9 cellular contexts compared by ENCODE assay signal in genomic region chr2:233384811-233385488, GRCh38. TPM values are rescaled to one million over a fixed set of nuclear protein-coding genes. Genes with fewer than 3 reads are reported as not detected.
DNase-seq lines count a peak whose midpoint lies in the region; ATAC-seq, FAIRE-seq and TF ChIP-seq lines count a peak whose summit lies in the region.
"Had no signal": no experiment of that assay in that cellular context is flagged by ENCODE, and none has a peak within 500 bp of the region (broad histone marks: within the 10 kb centered on the region; RNA-seq: fewer than 3 reads in every experiment).

No MANE protein-coding gene starts in this region.

- H2AFZ ChIP-seq in PC-9: no peak overlapping the region

- peak overlapping the region; percentile 28 to 76 (median 55); a peak in 20 of 22 replicates for H3K9ac ChIP-seq in BLaER1 treated with 17β-estradiol and CSF1 and Interleukin-3, amounts not matched to agents 10 nM and 100 nM

- no peaks in the 10 kb centered on the region for H3K9me3 Mint-ChIP-seq in memory B cell
- no peaks in the 10 kb centered on the region for H3K9me3 Mint-ChIP-seq in HFFc6

- peaks cover 85% of the 10 kb centered on the region for H3K79me2 ChIP-seq in PC-9 (ENCODE audit: low read depth)

- H3K36me3 Mint-ChIP-seq in memory B cell (peaks cover 3% of the 10 kb centered on the region), HFFc6 (ENCODE audit: low read depth) (no peaks in the 10 kb centered on the region)

- peaks cover 0 to 11% (median 0%) of the 10 kb centered on the region in 11 experiments; a peak in 6 of 22 replicates for H3K9me3 ChIP-seq in BLaER1 treated with 17β-estradiol and CSF1 and Interleukin-3, amounts not matched to agents 10 nM and 100 nM (replicated peaks in 1 of 11)
- no peaks in the 10 kb centered on the region for H3K9me3 ChIP-seq in PC-9 (ENCODE audit: insufficient read depth, low read depth)

- no peak for TF ChIP-seq CTCF in PC-9 (conservative IDR thresholded peaks at IDR 0.05)
- TF ChIP-seq CTCF in HFFc6 (IDR thresholded peaks at IDR 0.05): no peak

- CTCF ChIA-PET in PC-9 (lab: Charles Lee): no interaction called here

- no peaks in the 10 kb centered on the region for H3K9me2 ChIP-seq in PC-9 (ENCODE audit: insufficient read depth)

- H3K4me3 ChIP-seq in BLaER1 treated with 17β-estradiol and CSF1 and Interleukin-3, amounts not matched to agents 10 nM and 100 nM: peak overlapping the region in 6 of 10 experiments; percentile 0 to 44 (median 22); a peak in 9 of 20 replicates
- H3K4me3 ChIP-seq in PC-9: no peak overlapping the region

- peaks cover 73 to 100% (median 100%) of the 10 kb centered on the region in 11 experiments; a peak in 21 of 22 replicates for H4K20me1 ChIP-seq in BLaER1 treated with 17β-estradiol and CSF1 and Interleukin-3, amounts not matched to agents 10 nM and 100 nM
- H4K20me1 ChIP-seq in PC-9 (ENCODE audit: insufficient read depth): peaks cover 38% of the 10 kb centered on the region

- ATAC-seq in GM21528 (IDR thresholded peaks at IDR 0.05; ENCODE audit: low FRiP score, unreplicated experiment) (peak; percentile 7), memory B cell (ENCODE audit: low read depth) (no peak)

- H3K27ac Mint-ChIP-seq in memory B cell (peak overlapping the region; percentile 81), HFFc6 (no peak overlapping the region; the same call in 1 of the 2 replicates)

- peaks cover 21% of the 10 kb centered on the region for H3F3A ChIP-seq in PC-9 (ENCODE audit: insufficient read depth, low read depth)

- peaks cover 79 to 100% (median 85%) of the 10 kb centered on the region in 10 experiments for H3K4me1 ChIP-seq in BLaER1 treated with 17β-estradiol and CSF1 and Interleukin-3, amounts not matched to agents 10 nM and 100 nM
- H3K4me1 ChIP-seq in PC-9 (replicated peaks; ENCODE audit: insufficient read depth): peaks cover 55% of the 10 kb centered on the region

- FAIRE-seq in GM19239 (lab: Jason Lieb, UNC): no peak

- intact Hi-C loops in PC-9 (cut with micrococcal nuclease; ENCODE audit: unreplicated experiment): no loop called here

- peak overlapping the region; percentile 73 to 97 (median 91) for H3K4me2 ChIP-seq in BLaER1 treated with 17β-estradiol and CSF1 and Interleukin-3, amounts not matched to agents 10 nM and 100 nM
- H3K4me2 ChIP-seq in PC-9: peak overlapping the region; percentile 58

- POLR2A ChIA-PET in PC-9 (lab: Charles Lee; ENCODE audit: unreplicated experiment): interaction anchor here (0.6 to 0.7 kb wide), 3 partner anchors 17 to 37 kb away, joined by 3 to 6 read pairs (median 3); no protein-coding TSS in a partner anchor

- H3K27me3 ChIP-seq in BLaER1 treated with 17β-estradiol and CSF1 and Interleukin-3, amounts not matched to agents 10 nM and 100 nM: no peaks in the 10 kb centered on the region
- no peaks in the 10 kb centered on the region for H3K27me3 ChIP-seq in PC-9 (ENCODE audit: insufficient read depth, low read depth)

- H3K4me1 Mint-ChIP-seq in memory B cell (peaks cover 59% of the 10 kb centered on the region), HFFc6 (ENCODE audit: low read depth) (peaks cover 35% of the 10 kb centered on the region)

- peaks cover 14 to 91% (median 63%) of the 10 kb centered on the region in 11 experiments for H3K36me3 ChIP-seq in BLaER1 treated with 17β-estradiol and CSF1 and Interleukin-3, amounts not matched to agents 10 nM and 100 nM
- H3K36me3 ChIP-seq in PC-9 (ENCODE audit: low read depth): 0 out of 2 replicates have a peak, but pooled peaks cover 5% of the 10 kb centered on the region

- no TSS peak for BruUV-seq in PC-9 (replicated peaks; lab: Mats Ljungman, UMichigan)

- H3K4me3 Mint-ChIP-seq in memory B cell (peak overlapping the region; percentile 59), HFFc6 (no peak overlapping the region)

- H3K27me3 Mint-ChIP-seq in memory B cell: no peaks in the 10 kb centered on the region
- H3K27me3 Mint-ChIP-seq in HFFc6 (ENCODE audit: insufficient read depth): no peaks in the 10 kb centered on the region; the same call in 1 of the 2 replicates

- DNase-seq in PC-9: peak; percentile 37 to 81
- DNase-seq in memory B cell (ENCODE audit: low spot score in 2 of 2): no peak
- no peak for DNase-seq in GM19239 (ENCODE audit: insufficient read length, low spot score)
- DNase-seq in stimulated activated CD4-positive, alpha-beta T cell treated with anti-CD3 and anti-CD28 coated beads, Interleukin-15, amount 100 ng/mL, for 24 hours: no peak
- no peak for DNase-seq in iPS-NIHi11 (ENCODE audit: low spot score)
- DNase-seq in HFFc6: no peak
- DNase-seq: stimulated activated CD4-positive, alpha-beta T cell treated with anti-CD3 and anti-CD28 coated beads, Interleukin-1b, Interleukin-23, amount 100 ng/mL, for 48 hours had no signal

- H3K27ac ChIP-seq in BLaER1 treated with 17β-estradiol and CSF1 and Interleukin-3, amounts not matched to agents 10 nM and 100 nM: peak overlapping the region in 10 of 11 experiments; percentile 14 to 75 (median 60); a peak in 19 of 22 replicates
- peak overlapping the region; percentile 33 for H3K27ac ChIP-seq in PC-9

RNA-seq across cellular contexts. Expression of gene DGKD, which starts 30.7 kb away (rescaled TPM):
- total RNA-seq in PC-9 (2021): 43.1 and 59.5 TPM in 2 replicates
- total RNA-seq in HFFc6 (2021; fragmentation: NEBNext Ultra II Directional; extraction: Animal tissue kit (Norgen Biotek cat#: 25700)): 10 to 100 TPM in 3 of 6 experiments, 1 to 10 TPM in 3; 8.1 to 12.2 (median 10.3) TPM

Comparison
In these comparisons a context has a peak if more than half of its experiments do, and no peak if none do; other contexts are left out.
1. DNase-seq: peak in PC-9 (2 of 2); none in memory B cell (0 of 2), GM19239 (single experiment), stimulated activated CD4-positive, alpha-beta T cell treated with anti-CD3 and anti-CD28 coated beads, Interleukin-15, amount 100 ng/mL, for 24 hours (single experiment), iPS-NIHi11 (single experiment) and HFFc6 (single experiment).